8 cellular contexts compared by ENCODE assay signal in the genomic region with DNA sequence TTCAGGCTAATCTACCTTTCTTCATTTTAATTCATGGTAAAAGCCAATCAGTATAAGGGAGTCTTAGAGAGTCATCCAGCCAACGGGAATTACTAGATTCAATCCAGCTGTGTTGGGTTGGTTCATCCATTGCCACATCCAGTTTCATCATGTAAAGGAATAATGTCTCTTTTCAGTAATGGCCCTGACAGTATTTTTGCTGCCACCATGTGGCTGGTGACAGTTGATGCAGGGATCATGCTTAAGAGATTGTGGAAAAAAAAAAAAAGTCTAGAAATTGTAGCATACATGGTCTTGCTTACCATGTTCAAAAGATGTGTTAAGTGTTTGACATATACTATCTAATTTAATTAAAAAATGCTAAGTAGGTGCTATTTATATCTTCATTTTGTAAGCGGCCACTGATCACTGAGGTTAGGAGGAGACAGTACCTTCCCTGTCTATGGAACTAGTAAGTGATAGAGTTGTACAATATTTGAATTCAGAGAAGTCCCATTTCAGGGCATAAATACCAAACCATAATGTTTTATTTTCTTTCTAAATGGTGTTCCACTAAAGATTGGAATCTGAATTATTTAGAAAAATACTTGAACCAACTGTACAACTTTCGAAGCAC.
A peak's percentile ranks its signal among the peaks of the same experiment; 100 is the strongest.
DNase-seq lines count a peak whose midpoint lies in the region; ATAC-seq, FAIRE-seq and TF ChIP-seq lines count a peak whose summit lies in the region.

No MANE protein-coding gene starts in this region.

- H3K36me3 ChIP-seq in astrocyte (ENCODE audit: insufficient read depth, low read length) = no peaks in the 10 kb centered on the region
- no peaks in the 10 kb centered on the region for H3K36me3 ChIP-seq in left lung

- intact Hi-C loops in left lung (cut with DNase I) = loop anchor here in 1 of 2 donors (10.0 kb wide), 1 partner anchor 345 kb away; no protein-coding TSS in a partner anchor

- H3K27ac ChIP-seq in astrocyte (ENCODE audit: low read depth, low read length) (no peak overlapping the region), left lung (no peak overlapping the region)

- no peak overlapping the region for H3K27ac Mint-ChIP-seq in astrocyte (ENCODE audit: unreplicated experiment)

- FAIRE-seq in astrocyte (lab: Jason Lieb, UNC) = no peak

- TF ChIP-seq CTCF in AG09319 (IDR thresholded peaks at IDR 0.05; ENCODE audit: low read depth, low read length) (peak; percentile 2; the same call in 1 of the 2 replicates), astrocyte (IDR thresholded peaks at IDR 0.05; ENCODE audit: insufficient read depth, low read depth, low read length) (peak; percentile 47), left lung (IDR thresholded peaks at IDR 0.05) (peak; percentile 49 to 65)

- no peaks in the 10 kb centered on the region for H3K9me3 ChIP-seq in astrocyte (ENCODE audit: insufficient read depth, low read depth, low read length)
- no peaks in the 10 kb centered on the region for H3K9me3 ChIP-seq in left lung

- no peaks in the 10 kb centered on the region for H3K27me3 Mint-ChIP-seq in astrocyte (ENCODE audit: low read depth, unreplicated experiment)

- H3K79me2 ChIP-seq in astrocyte (ENCODE audit: insufficient read depth, low read length) = no peaks in the 10 kb centered on the region

- no peak overlapping the region for H3K4me2 ChIP-seq in astrocyte (ENCODE audit: low read length)

- H3K4me1 ChIP-seq in astrocyte (ENCODE audit: insufficient read depth, low read length) = no peaks in the 10 kb centered on the region
- peaks cover 3% of the 10 kb centered on the region in 2 donors for H3K4me1 ChIP-seq in left lung

- DNase-seq in AG09319 (ENCODE audit: extremely low read depth, low read depth) = no peak
- peak; percentile 0 for DNase-seq in NCI-H2107 (lab: John Stamatoyannopoulos, UW)
- no peak for DNase-seq in astrocyte (ENCODE audit: low read depth)
- no peak for DNase-seq in left lung
- no peak for DNase-seq in activated naive CD4-positive, alpha-beta T cell treated with anti-CD3 and anti-CD28 coated beads, Interleukin-2, amount 50 U/mL, for 16 hours
- DNase-seq in DMS79 treated with DMSO at 0.1 percent for 48 hours (lab: John Stamatoyannopoulos, UW) = no peak

- no peaks in the 10 kb centered on the region for H3K36me3 Mint-ChIP-seq in astrocyte (ENCODE audit: low read depth, unreplicated experiment)

- no peaks in the 10 kb centered on the region for H3K9me3 Mint-ChIP-seq in astrocyte (ENCODE audit: unreplicated experiment)

- H3K4me3 Mint-ChIP-seq in astrocyte (ENCODE audit: unreplicated experiment) = no peak overlapping the region

- peak; percentile 81 for ATAC-seq in GM18498 (IDR thresholded peaks at IDR 0.05; ENCODE audit: unreplicated experiment)
- peak; percentile 92 for ATAC-seq in HG02870 (IDR thresholded peaks at IDR 0.05; ENCODE audit: unreplicated experiment)
- ATAC-seq in left lung = peak; percentile 84

- H3K4me3 ChIP-seq in astrocyte (ENCODE audit: insufficient read depth, low read depth, low read length) (no peak overlapping the region), left lung (no peak overlapping the region)

- no peaks in the 10 kb centered on the region for H3K27me3 ChIP-seq in astrocyte (ENCODE audit: insufficient read depth, low read length)
- H3K27me3 ChIP-seq in left lung = no peaks in the 10 kb centered on the region

- no peak overlapping the region for H2AFZ ChIP-seq in astrocyte (ENCODE audit: low read depth, low read length)

- no peak overlapping the region for H3K9ac ChIP-seq in astrocyte (ENCODE audit: low read length)

- H3K4me1 Mint-ChIP-seq in astrocyte (ENCODE audit: low read depth, unreplicated experiment) = peaks cover 4% of the 10 kb centered on the region

- no peaks in the 10 kb centered on the region for H4K20me1 ChIP-seq in astrocyte (ENCODE audit: insufficient read depth, low read length)

Comparison
In these comparisons a context has a peak if more than half of its experiments do, and no peak if none do; other contexts are left out.
1. CTCF ChIP-seq: peak in every context shown above with its lines; median percentile 57 in left lung; 47 in astrocyte; 2 in AG09319.